In the genomic region with DNA sequence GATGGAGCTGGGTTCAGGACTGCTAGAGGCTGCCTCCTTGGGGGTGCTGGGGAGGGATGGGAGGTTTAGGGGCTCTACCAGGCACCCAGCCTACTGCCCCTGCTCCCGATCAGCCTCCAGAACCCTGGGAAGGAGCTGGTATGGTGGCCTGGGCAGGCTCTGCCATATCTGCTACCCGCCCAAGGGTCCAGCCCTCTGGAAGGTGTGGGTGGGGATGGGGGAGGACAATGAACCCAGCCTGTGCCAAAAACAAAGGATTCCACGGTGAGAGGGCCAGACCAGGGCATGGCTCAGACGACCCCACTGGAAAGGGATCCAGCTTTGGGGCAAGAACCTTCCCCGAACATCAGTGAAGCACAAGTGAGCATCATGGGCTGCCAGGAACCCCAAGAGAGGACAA, we compare ENCODE assay signal across 1 cellular context.
A peak's percentile ranks its signal among the peaks of the same experiment; 100 is the strongest.
TF ChIP-seq lines count a peak whose summit lies in the region.

No MANE protein-coding gene starts in this region.

TF ChIP-seq in HepG2, 621 proteins besides CTCF, POLR2A, EP300 and RAD21:
- TF ChIP-seq EED (CRISPR knock-in tag; IDR thresholded peaks at IDR 0.05): 0 out of 2 replicates have a peak, but pooled peaks have one; percentile 51
- TF ChIP-seq MXD3 (CRISPR knock-in tag; IDR thresholded peaks at IDR 0.05): no peak
- TF ChIP-seq ZNF816 (CRISPR knock-in tag; IDR thresholded peaks at IDR 0.05; ENCODE audit: borderline replicate concordance): no peak
- TF ChIP-seq ZBTB44 (CRISPR knock-in tag; IDR thresholded peaks at IDR 0.05): no peak
TF ChIP-seq in HepG2: peak in this region for 1.
